Comparison of ENCODE assay signal across 13 cellular contexts in the genomic region with DNA sequence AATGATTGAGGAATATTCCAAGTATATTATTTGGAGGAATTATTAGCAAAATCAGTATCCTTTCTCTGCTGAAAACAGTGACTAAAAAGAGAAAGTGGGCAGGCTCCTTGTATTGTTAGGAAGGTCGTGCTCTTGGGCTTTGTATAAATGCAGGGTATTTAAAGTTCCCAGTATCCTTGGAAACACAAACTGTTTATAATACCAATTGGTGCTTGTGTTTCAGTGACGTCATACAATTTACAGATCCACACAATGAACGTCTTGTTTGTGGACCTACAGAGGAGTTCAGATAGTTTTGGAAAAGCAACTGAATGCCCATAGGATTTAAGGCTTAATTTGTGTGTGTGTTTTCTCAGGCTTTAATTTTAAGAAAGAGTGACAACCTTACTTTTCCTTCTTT.
DNase-seq lines count a peak whose midpoint lies in the region; ATAC-seq and TF ChIP-seq lines count a peak whose summit lies in the region.
"Had no signal": no experiment of that assay in that cellular context is flagged by ENCODE, and none has a peak within 500 bp of the region (broad histone marks: within the 10 kb centered on the region; RNA-seq: fewer than 3 reads in every experiment).

No MANE protein-coding gene starts in this region.

- H3K27ac Mint-ChIP-seq in mesothelial cell of epicardium = peak overlapping the region; percentile 73
- H3K27ac Mint-ChIP-seq in activated CD4-positive, alpha-beta T cell treated with anti-CD3 and anti-CD28 coated beads, Interleukin-2, amount 10 ng/mL, durations not matched to agents 24 days and 14 days = no peak overlapping the region
- H3K27ac Mint-ChIP-seq: stimulated activated naive B cell treated with anti-CD40 and anti-IgM and Interleukin-4, amounts not matched to agents 10 μg/mL and 1 μg/mL and 100 μg/mL, for 72 hours had no signal

- no peak for TF ChIP-seq CTCF in mesothelial cell of epicardium (IDR thresholded peaks at IDR 0.05; ENCODE audit: unreplicated experiment)

- H3K9me3 Mint-ChIP-seq in mesothelial cell of epicardium = peaks cover 8% of the 10 kb centered on the region
- H3K9me3 Mint-ChIP-seq in activated CD4-positive, alpha-beta T cell treated with anti-CD3 and anti-CD28 coated beads, Interleukin-2, amount 10 ng/mL, durations not matched to agents 24 days and 14 days = no peaks in the 10 kb centered on the region

- H3K4me3 Mint-ChIP-seq in mesothelial cell of epicardium = no peak overlapping the region
- H3K4me3 Mint-ChIP-seq in activated CD4-positive, alpha-beta T cell treated with anti-CD3 and anti-CD28 coated beads, Interleukin-2, amount 10 ng/mL, durations not matched to agents 24 days and 14 days = no peak overlapping the region
- H3K4me3 Mint-ChIP-seq: stimulated activated naive B cell treated with anti-CD40 and anti-IgM and Interleukin-4, amounts not matched to agents 10 μg/mL and 1 μg/mL and 100 μg/mL, for 72 hours had no signal

- H3K27me3 Mint-ChIP-seq in mesothelial cell of epicardium (ENCODE audit: low read depth) = no peaks in the 10 kb centered on the region
- H3K27me3 Mint-ChIP-seq in activated CD4-positive, alpha-beta T cell treated with anti-CD3 and anti-CD28 coated beads, Interleukin-2, amount 10 ng/mL, durations not matched to agents 24 days and 14 days = no peaks in the 10 kb centered on the region
- H3K27me3 Mint-ChIP-seq: stimulated activated naive B cell treated with anti-CD40 and anti-IgM and Interleukin-4, amounts not matched to agents 10 μg/mL and 1 μg/mL and 100 μg/mL, for 72 hours had no signal

- peaks cover 2% of the 10 kb centered on the region for H3K36me3 Mint-ChIP-seq in mesothelial cell of epicardium
- no peaks in the 10 kb centered on the region for H3K36me3 Mint-ChIP-seq in activated CD4-positive, alpha-beta T cell treated with anti-CD3 and anti-CD28 coated beads, Interleukin-2, amount 10 ng/mL, durations not matched to agents 24 days and 14 days (ENCODE audit: low read depth)
- H3K36me3 Mint-ChIP-seq: stimulated activated naive B cell treated with anti-CD40 and anti-IgM and Interleukin-4, amounts not matched to agents 10 μg/mL and 1 μg/mL and 100 μg/mL, for 72 hours had no signal

- H3K4me1 Mint-ChIP-seq in mesothelial cell of epicardium = peaks cover 19% of the 10 kb centered on the region
- H3K4me1 Mint-ChIP-seq in activated CD4-positive, alpha-beta T cell treated with anti-CD3 and anti-CD28 coated beads, Interleukin-2, amount 10 ng/mL, durations not matched to agents 24 days and 14 days = no peaks in the 10 kb centered on the region
- H3K4me1 Mint-ChIP-seq: stimulated activated naive B cell treated with anti-CD40 and anti-IgM and Interleukin-4, amounts not matched to agents 10 μg/mL and 1 μg/mL and 100 μg/mL, for 72 hours had no signal

- no peak for ATAC-seq in HG02938 (IDR thresholded peaks at IDR 0.05; ENCODE audit: unreplicated experiment)
- ATAC-seq: left cardiac atrium; stimulated activated naive B cell treated with anti-CD40 and anti-IgM and Interleukin-4, amounts not matched to agents 10 μg/mL and 1 μg/mL and 100 μg/mL, for 72 hours had no signal

- intact Hi-C loops in activated CD4-positive, alpha-beta T cell treated with anti-CD3 and anti-CD28 coated beads, Interleukin-2, amount 10 ng/mL, durations not matched to agents 24 days and 14 days (cut with micrococcal nuclease) = no loop called here

- DNase-seq in EL (peak; percentile 37), NCI-H748 treated with DMSO at 0.1 percent for 48 hours (lab: John Stamatoyannopoulos, UW) (peak; percentile 4), dermis microvascular lymphatic vessel endothelial cell (ENCODE audit: low read depth in 2 of 2) (peak; percentile 64 to 92), mesothelial cell of epicardium (ENCODE audit: low spot score in 2 of 2, unreplicated experiment in 2 of 2) (no peak), cerebellar nuclear complex (lab: John Stamatoyannopoulos, UW) (no peak)
- DNase-seq in central memory CD4-positive, alpha-beta T cell = no peak
- no peak for DNase-seq in activated CD4-positive, alpha-beta T cell treated with anti-CD3 and anti-CD28 coated beads, Interleukin-2, amount 10 ng/mL, durations not matched to agents 24 days and 14 days
- DNase-seq: activated T-cell treated with anti-CD3 and anti-CD28 coated beads, Interleukin-2, amount 50 U/mL, for 1 hour; left cardiac atrium; NCI-H524 treated with DMSO at 0.1 percent for 48 hours; stimulated activated naive B cell treated with anti-CD40 and anti-IgM and Interleukin-4, amounts not matched to agents 10 μg/mL and 1 μg/mL and 100 μg/mL, for 72 hours; T1000 had no signal

Comparison
In these comparisons a context has a peak if more than half of its experiments do, and no peak if none do; other contexts are left out.
1. DNase-seq: peak in EL (single experiment), NCI-H748 treated with DMSO at 0.1 percent for 48 hours (single experiment) and dermis microvascular lymphatic vessel endothelial cell (2 of 2); none in mesothelial cell of epicardium (0 of 2), central memory CD4-positive, alpha-beta T cell (single experiment), activated CD4-positive, alpha-beta T cell treated with anti-CD3 and anti-CD28 coated beads, Interleukin-2, amount 10 ng/mL, durations not matched to agents 24 days and 14 days (single experiment) and cerebellar nuclear complex (0 of 2).